In the genomic region with DNA sequence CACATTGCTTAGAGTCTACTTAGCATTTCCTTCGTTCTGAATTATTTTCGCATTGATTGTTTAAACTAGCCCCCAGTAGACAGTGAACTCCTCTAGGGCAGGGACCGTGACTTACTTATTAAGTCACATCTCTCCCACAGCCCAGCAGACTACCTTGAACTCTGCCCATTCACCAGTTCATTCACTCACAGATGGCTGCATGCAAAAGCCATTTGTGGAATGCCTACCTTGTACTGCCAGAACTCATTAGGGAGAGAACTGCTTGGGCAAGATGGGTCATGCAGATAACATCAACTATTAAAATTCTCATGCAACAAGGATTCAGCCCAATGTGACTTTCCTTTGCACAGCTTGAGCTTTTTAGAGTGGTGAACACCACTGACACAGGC, we compare ENCODE assay signal across 18 cellular contexts.
DNase-seq lines count a peak whose midpoint lies in the region; ATAC-seq and TF ChIP-seq lines count a peak whose summit lies in the region.
"Had no signal": no experiment of that assay in that cellular context is flagged by ENCODE, and none has a peak within 500 bp of the region (broad histone marks: within the 10 kb centered on the region; RNA-seq: fewer than 3 reads in every experiment).

No MANE protein-coding gene starts in this region.

- TF ChIP-seq CTCF in AG09319 (IDR thresholded peaks at IDR 0.05; ENCODE audit: low read depth, low read length) (no peak), HFF-Myc (IDR thresholded peaks at IDR 0.05; ENCODE audit: low read depth, low read length, missing control alignments) (no peak), VCaP (conservative IDR thresholded peaks at IDR 0.05) (no peak), kidney epithelial cell (IDR thresholded peaks at IDR 0.05; ENCODE audit: insufficient read depth, low read length, poor library complexity, severe bottlenecking) (no peak)

- H3K4me3 ChIP-seq in HFF-Myc (replicated peaks; ENCODE audit: low read depth, low read length) (no peak overlapping the region), kidney epithelial cell (ENCODE audit: low read depth, low read length) (no peak overlapping the region), Karpas-422 (ENCODE audit: low read length) (no peak overlapping the region)
- H3K4me3 ChIP-seq: heart left ventricle, lung had no signal

- H3K27ac ChIP-seq in VCaP: peak overlapping the region; percentile 68
- H3K27ac ChIP-seq in Karpas-422 (ENCODE audit: low read length): no peak overlapping the region
- H3K27ac ChIP-seq: heart left ventricle had no signal

- H4K20me1 ChIP-seq in Karpas-422 (ENCODE audit: insufficient read depth, low read depth, low read length): no peaks in the 10 kb centered on the region; the same call in 1 of the 2 replicates

- H3K27me3 Mint-ChIP-seq in immature natural killer cell (ENCODE audit: low read depth in 3 of 3): no peaks in the 10 kb centered on the region

- H3K4me1 Mint-ChIP-seq in immature natural killer cell: no peaks in the 10 kb centered on the region

- H3K36me3 Mint-ChIP-seq in immature natural killer cell: no peaks in the 10 kb centered on the region
- H3K36me3 Mint-ChIP-seq: stimulated activated memory B cell treated with anti-CD40 and anti-IgM and Interleukin-4, amounts not matched to agents 10 μg/mL and 1 μg/mL and 100 μg/mL, for 72 hours had no signal

- no peaks in the 10 kb centered on the region for H3K9me3 Mint-ChIP-seq in immature natural killer cell

- DNase-seq in AG09319 (ENCODE audit: extremely low read depth, low read depth) (peak; percentile 60), HFF-Myc (ENCODE audit: extremely low read depth, low read depth) (peak; percentile 50), kidney epithelial cell (ENCODE audit: low read depth) (peak; percentile 88), Karpas-422 (no peak), HUDEP-2 (lab: John Stamatoyannopoulos, UW; ENCODE audit: unreplicated experiment in 76 of 76) (no peak), immature natural killer cell (no peak), sciatic nerve (ENCODE audit: low spot score) (no peak)
- DNase-seq: activated CD4-positive, CD25-positive, alpha-beta regulatory T cell treated with anti-CD3 and anti-CD28 coated beads, Interleukin-2, amount 50 U/mL, for 72 hours; activated T-cell treated with anti-CD3 and anti-CD28 coated beads for 4 hours; AML-193; anterior cingulate cortex; effector memory CD4-positive, alpha-beta T cell; heart left ventricle; NCI-H1048; NCI-H69 had no signal

- no peaks in the 10 kb centered on the region for H3K9me2 ChIP-seq in Karpas-422 (replicated peaks; ENCODE audit: insufficient read depth, low read length)

- no peaks in the 10 kb centered on the region for H3K79me2 ChIP-seq in Karpas-422 (ENCODE audit: low read length)

- no peaks in the 10 kb centered on the region for H3K4me1 ChIP-seq in Karpas-422 (ENCODE audit: low read length)

- H3K27me3 ChIP-seq in kidney epithelial cell (ENCODE audit: control insufficient read depth, insufficient read depth, low read length) (no peaks in the 10 kb centered on the region), Karpas-422 (ENCODE audit: low read length) (no peaks in the 10 kb centered on the region)

- H3K27ac Mint-ChIP-seq in immature natural killer cell: no peak overlapping the region
- H3K27ac Mint-ChIP-seq: stimulated activated memory B cell treated with anti-CD40 and anti-IgM and Interleukin-4, amounts not matched to agents 10 μg/mL and 1 μg/mL and 100 μg/mL, for 72 hours had no signal

- ATAC-seq in sciatic nerve: no peak
- ATAC-seq: heart left ventricle; stimulated activated memory B cell treated with anti-CD40 and anti-IgM and Interleukin-4, amounts not matched to agents 10 μg/mL and 1 μg/mL and 100 μg/mL, for 72 hours had no signal

- no peak overlapping the region for H2AFZ ChIP-seq in Karpas-422 (ENCODE audit: low read length)

- no peak overlapping the region for H3K4me2 ChIP-seq in Karpas-422 (ENCODE audit: low read depth, low read length, poor library complexity, severe bottlenecking)

- H3K9ac ChIP-seq in Karpas-422 (ENCODE audit: low read length): no peak overlapping the region

- no peaks in the 10 kb centered on the region for H3K36me3 ChIP-seq in kidney epithelial cell (ENCODE audit: control insufficient read depth, insufficient read depth, low read length)
- no peaks in the 10 kb centered on the region for H3K36me3 ChIP-seq in Karpas-422 (ENCODE audit: insufficient read depth, low read length)
- H3K36me3 ChIP-seq: heart left ventricle had no signal

- no peaks in the 10 kb centered on the region for H3K9me3 ChIP-seq in Karpas-422 (ENCODE audit: low read length)

- intact Hi-C loops in sciatic nerve (cut with DNase I): no loop called here

- H3K4me3 Mint-ChIP-seq in immature natural killer cell: no peak overlapping the region
- H3K4me3 Mint-ChIP-seq: stimulated activated memory B cell treated with anti-CD40 and anti-IgM and Interleukin-4, amounts not matched to agents 10 μg/mL and 1 μg/mL and 100 μg/mL, for 72 hours had no signal

Comparison
In these comparisons a context has a peak if more than half of its experiments do, and no peak if none do; other contexts are left out.
1. DNase-seq: peak in AG09319 (single experiment), HFF-Myc (single experiment) and kidney epithelial cell (single experiment); none in Karpas-422 (single experiment), HUDEP-2 (0 of 76), immature natural killer cell (0 of 3) and sciatic nerve (single experiment).